ENCODE assay signal across 1 cellular context in the genomic region with DNA sequence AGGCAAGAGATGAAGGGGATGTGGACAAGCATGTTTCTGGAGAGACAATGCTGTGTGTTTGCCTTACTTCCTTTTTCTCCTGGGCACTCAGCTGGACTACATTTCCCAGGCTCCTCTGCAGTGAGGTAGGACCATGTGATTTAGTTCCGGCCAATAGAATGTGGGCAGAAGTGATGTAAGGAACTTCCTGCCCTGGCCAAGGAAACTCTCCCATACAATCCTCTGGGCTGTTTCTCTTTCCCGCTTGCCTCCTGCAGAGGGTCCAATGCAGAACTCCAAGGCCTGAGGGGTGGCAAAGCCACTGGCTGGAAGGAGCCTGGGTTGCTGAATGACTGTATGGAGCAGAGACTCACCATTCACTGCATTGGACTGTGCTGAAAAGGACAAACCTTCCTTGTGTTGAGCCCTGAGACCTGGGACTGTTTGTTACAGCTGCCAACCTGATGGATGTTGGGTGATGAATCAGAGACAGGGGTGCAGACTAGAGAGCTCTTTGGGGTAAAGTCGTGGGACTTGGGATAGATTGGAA.
TF ChIP-seq lines count a peak whose summit lies in the region.

No MANE protein-coding gene starts in this region.

TF ChIP-seq in HEK293, 187 proteins besides CTCF, POLR2A, EP300 and RAD21 (continued from another document):
- TF ChIP-seq, protein P1, sequence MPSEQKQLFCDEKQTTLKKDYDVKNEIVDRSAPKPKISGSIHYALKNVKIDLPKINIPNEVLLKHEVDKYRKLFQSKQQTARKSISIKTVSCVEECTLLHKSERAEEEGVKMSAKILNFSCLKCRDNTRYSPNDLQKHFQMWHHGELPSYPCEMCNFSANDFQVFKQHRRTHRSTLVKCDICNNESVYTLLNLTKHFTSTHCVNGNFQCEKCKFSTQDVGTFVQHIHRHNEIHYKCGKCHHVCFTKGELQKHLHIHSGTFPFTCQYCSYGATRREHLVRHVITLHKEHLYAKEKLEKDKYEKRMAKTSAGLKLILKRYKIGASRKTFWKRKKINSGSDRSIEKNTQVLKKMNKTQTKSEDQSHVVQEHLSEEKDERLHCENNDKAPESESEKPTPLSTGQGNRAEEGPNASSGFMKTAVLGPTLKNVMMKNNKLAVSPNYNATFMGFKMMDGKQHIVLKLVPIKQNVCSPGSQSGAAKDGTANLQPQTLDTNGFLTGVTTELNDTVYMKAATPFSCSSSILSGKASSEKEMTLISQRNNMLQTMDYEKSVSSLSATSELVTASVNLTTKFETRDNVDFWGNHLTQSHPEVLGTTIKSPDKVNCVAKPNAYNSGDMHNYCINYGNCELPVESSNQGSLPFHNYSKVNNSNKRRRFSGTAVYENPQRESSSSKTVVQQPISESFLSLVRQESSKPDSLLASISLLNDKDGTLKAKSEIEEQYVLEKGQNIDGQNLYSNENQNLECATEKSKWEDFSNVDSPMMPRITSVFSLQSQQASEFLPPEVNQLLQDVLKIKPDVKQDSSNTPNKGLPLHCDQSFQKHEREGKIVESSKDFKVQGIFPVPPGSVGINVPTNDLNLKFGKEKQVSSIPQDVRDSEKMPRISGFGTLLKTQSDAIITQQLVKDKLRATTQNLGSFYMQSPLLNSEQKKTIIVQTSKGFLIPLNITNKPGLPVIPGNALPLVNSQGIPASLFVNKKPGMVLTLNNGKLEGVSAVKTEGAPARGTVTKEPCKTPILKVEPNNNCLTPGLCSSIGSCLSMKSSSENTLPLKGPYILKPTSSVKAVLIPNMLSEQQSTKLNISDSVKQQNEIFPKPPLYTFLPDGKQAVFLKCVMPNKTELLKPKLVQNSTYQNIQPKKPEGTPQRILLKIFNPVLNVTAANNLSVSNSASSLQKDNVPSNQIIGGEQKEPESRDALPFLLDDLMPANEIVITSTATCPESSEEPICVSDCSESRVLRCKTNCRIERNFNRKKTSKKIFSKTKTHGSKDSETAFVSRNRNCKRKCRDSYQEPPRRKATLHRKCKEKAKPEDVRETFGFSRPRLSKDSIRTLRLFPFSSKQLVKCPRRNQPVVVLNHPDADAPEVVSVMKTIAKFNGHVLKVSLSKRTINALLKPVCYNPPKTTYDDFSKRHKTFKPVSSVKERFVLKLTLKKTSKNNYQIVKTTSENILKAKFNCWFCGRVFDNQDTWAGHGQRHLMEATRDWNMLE (tag by site-specific recombination; conservative IDR thresholded peaks at IDR 0.05; ENCODE audit: low read depth) = peak; percentile 85
- TF ChIP-seq, protein P2, sequence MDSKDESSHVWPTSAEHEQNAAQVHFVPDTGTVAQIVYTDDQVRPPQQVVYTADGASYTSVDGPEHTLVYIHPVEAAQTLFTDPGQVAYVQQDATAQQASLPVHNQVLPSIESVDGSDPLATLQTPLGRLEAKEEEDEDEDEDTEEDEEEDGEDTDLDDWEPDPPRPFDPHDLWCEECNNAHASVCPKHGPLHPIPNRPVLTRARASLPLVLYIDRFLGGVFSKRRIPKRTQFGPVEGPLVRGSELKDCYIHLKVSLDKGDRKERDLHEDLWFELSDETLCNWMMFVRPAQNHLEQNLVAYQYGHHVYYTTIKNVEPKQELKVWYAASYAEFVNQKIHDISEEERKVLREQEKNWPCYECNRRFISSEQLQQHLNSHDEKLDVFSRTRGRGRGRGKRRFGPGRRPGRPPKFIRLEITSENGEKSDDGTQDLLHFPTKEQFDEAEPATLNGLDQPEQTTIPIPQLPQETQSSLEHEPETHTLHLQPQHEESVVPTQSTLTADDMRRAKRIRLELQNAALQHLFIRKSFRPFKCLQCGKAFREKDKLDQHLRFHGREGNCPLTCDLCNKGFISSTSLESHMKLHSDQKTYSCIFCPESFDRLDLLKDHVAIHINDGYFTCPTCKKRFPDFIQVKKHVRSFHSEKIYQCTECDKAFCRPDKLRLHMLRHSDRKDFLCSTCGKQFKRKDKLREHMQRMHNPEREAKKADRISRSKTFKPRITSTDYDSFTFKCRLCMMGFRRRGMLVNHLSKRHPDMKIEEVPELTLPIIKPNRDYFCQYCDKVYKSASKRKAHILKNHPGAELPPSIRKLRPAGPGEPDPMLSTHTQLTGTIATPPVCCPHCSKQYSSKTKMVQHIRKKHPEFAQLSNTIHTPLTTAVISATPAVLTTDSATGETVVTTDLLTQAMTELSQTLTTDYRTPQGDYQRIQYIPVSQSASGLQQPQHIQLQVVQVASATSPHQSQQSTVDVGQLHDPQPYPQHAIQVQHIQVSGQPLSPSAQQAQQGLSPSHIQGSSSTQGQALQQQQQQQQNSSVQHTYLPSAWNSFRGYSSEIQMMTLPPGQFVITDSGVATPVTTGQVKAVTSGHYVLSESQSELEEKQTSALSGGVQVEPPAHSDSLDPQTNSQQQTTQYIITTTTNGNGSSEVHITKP (tag by site-specific recombination; IDR thresholded peaks at IDR 0.05) = 0 out of 2 replicates have a peak, but pooled peaks have one; percentile 20
- TF ChIP-seq, protein P3, sequence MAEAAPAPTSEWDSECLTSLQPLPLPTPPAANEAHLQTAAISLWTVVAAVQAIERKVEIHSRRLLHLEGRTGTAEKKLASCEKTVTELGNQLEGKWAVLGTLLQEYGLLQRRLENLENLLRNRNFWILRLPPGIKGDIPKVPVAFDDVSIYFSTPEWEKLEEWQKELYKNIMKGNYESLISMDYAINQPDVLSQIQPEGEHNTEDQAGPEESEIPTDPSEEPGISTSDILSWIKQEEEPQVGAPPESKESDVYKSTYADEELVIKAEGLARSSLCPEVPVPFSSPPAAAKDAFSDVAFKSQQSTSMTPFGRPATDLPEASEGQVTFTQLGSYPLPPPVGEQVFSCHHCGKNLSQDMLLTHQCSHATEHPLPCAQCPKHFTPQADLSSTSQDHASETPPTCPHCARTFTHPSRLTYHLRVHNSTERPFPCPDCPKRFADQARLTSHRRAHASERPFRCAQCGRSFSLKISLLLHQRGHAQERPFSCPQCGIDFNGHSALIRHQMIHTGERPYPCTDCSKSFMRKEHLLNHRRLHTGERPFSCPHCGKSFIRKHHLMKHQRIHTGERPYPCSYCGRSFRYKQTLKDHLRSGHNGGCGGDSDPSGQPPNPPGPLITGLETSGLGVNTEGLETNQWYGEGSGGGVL (tag by site-specific recombination; IDR thresholded peaks at IDR 0.05) = no peak
- TF ChIP-seq ZNF701 (tag by site-specific recombination; IDR thresholded peaks at IDR 0.05) (no peak), ZNF777 (tag by site-specific recombination; IDR thresholded peaks at IDR 0.05; ENCODE audit: borderline replicate concordance) (no peak), RBAK (tag by site-specific recombination; IDR thresholded peaks at IDR 0.05) (peak; percentile 91), SETDB1 (IDR thresholded peaks at IDR 0.05; ENCODE audit: insufficient read length, low read length) (peak; percentile 46), ZNF549 (tag by site-specific recombination; IDR thresholded peaks at IDR 0.05) (no peak), TRIM28 (IDR thresholded peaks at IDR 0.05; ENCODE audit: borderline replicate concordance, low read length) (peak; percentile 73; the same call in 1 of the 2 replicates), ZNF114 (tag by site-specific recombination; IDR thresholded peaks at IDR 0.05) (no peak), ZBTB17 (tag by site-specific recombination; IDR thresholded peaks at IDR 0.05) (peak; percentile 62; the same call in 1 of the 2 replicates), ZNF621 (tag by site-specific recombination; IDR thresholded peaks at IDR 0.05) (no peak), GFI1B (tag by site-specific recombination; IDR thresholded peaks at IDR 0.05) (no peak), ZNF138 (tag by site-specific recombination; IDR thresholded peaks at IDR 0.05; ENCODE audit: borderline replicate concordance) (no peak)
- TF ChIP-seq, protein P4, sequence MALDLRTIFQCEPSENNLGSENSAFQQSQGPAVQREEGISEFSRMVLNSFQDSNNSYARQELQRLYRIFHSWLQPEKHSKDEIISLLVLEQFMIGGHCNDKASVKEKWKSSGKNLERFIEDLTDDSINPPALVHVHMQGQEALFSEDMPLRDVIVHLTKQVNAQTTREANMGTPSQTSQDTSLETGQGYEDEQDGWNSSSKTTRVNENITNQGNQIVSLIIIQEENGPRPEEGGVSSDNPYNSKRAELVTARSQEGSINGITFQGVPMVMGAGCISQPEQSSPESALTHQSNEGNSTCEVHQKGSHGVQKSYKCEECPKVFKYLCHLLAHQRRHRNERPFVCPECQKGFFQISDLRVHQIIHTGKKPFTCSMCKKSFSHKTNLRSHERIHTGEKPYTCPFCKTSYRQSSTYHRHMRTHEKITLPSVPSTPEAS (tag by site-specific recombination; IDR thresholded peaks at IDR 0.05) = no peak
